In the genomic region with DNA sequence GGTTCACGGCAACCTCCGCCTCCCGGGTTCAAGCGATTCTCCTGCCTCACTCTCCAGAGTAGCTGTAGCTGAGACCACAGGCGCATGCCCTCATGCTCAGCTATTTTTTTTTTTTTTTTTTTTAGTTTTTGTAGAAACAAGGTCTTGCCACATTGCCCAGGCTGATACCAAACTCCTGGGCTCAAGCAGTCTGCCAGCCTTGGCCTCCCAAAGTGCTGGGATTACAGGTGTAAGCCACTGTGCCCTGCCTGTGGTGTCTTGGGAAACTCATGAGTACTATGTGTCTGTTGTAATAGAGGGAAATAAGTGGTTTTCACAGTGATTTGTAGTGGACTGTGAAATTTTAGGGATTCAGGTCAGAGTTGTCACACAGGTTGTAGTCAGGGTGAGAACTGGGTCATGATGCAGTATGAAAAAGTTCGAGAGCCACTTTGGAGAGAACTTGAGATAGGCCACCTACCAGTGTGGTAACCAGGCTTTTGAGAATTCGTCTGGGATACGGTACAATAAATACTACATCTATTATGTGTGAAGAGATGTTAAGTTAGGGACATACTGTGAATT, we compare ENCODE assay signal across 1 cellular context.
TF ChIP-seq lines count a peak whose summit lies in the region.

No MANE protein-coding gene starts in this region.

TF ChIP-seq in GM23338, 12 proteins besides CTCF, POLR2A, EP300 and RAD21 (continued from another document):
- TF ChIP-seq JUNB (IDR thresholded peaks at IDR 0.05; ENCODE audit: unreplicated experiment) (no peak), ZNF331 (CRISPR knock-in tag; IDR thresholded peaks at IDR 0.05; ENCODE audit: low read depth) (no peak), NANOG (IDR thresholded peaks at IDR 0.05; ENCODE audit: borderline replicate concordance) (no peak), EZH2phosphoT487 (IDR thresholded peaks at IDR 0.05; ENCODE audit: unreplicated experiment) (no peak), CREB1 (CRISPR knock-in tag; IDR thresholded peaks at IDR 0.05; ENCODE audit: low read depth) (no peak)
- TF ChIP-seq, protein P1, sequence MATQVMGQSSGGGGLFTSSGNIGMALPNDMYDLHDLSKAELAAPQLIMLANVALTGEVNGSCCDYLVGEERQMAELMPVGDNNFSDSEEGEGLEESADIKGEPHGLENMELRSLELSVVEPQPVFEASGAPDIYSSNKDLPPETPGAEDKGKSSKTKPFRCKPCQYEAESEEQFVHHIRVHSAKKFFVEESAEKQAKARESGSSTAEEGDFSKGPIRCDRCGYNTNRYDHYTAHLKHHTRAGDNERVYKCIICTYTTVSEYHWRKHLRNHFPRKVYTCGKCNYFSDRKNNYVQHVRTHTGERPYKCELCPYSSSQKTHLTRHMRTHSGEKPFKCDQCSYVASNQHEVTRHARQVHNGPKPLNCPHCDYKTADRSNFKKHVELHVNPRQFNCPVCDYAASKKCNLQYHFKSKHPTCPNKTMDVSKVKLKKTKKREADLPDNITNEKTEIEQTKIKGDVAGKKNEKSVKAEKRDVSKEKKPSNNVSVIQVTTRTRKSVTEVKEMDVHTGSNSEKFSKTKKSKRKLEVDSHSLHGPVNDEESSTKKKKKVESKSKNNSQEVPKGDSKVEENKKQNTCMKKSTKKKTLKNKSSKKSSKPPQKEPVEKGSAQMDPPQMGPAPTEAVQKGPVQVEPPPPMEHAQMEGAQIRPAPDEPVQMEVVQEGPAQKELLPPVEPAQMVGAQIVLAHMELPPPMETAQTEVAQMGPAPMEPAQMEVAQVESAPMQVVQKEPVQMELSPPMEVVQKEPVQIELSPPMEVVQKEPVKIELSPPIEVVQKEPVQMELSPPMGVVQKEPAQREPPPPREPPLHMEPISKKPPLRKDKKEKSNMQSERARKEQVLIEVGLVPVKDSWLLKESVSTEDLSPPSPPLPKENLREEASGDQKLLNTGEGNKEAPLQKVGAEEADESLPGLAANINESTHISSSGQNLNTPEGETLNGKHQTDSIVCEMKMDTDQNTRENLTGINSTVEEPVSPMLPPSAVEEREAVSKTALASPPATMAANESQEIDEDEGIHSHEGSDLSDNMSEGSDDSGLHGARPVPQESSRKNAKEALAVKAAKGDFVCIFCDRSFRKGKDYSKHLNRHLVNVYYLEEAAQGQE (IDR thresholded peaks at IDR 0.05; ENCODE audit: unreplicated experiment), result no peak
- TF ChIP-seq, protein P2, sequence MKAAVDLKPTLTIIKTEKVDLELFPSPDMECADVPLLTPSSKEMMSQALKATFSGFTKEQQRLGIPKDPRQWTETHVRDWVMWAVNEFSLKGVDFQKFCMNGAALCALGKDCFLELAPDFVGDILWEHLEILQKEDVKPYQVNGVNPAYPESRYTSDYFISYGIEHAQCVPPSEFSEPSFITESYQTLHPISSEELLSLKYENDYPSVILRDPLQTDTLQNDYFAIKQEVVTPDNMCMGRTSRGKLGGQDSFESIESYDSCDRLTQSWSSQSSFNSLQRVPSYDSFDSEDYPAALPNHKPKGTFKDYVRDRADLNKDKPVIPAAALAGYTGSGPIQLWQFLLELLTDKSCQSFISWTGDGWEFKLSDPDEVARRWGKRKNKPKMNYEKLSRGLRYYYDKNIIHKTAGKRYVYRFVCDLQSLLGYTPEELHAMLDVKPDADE (IDR thresholded peaks at IDR 0.05), result no peak
- TF ChIP-seq, protein P3, sequence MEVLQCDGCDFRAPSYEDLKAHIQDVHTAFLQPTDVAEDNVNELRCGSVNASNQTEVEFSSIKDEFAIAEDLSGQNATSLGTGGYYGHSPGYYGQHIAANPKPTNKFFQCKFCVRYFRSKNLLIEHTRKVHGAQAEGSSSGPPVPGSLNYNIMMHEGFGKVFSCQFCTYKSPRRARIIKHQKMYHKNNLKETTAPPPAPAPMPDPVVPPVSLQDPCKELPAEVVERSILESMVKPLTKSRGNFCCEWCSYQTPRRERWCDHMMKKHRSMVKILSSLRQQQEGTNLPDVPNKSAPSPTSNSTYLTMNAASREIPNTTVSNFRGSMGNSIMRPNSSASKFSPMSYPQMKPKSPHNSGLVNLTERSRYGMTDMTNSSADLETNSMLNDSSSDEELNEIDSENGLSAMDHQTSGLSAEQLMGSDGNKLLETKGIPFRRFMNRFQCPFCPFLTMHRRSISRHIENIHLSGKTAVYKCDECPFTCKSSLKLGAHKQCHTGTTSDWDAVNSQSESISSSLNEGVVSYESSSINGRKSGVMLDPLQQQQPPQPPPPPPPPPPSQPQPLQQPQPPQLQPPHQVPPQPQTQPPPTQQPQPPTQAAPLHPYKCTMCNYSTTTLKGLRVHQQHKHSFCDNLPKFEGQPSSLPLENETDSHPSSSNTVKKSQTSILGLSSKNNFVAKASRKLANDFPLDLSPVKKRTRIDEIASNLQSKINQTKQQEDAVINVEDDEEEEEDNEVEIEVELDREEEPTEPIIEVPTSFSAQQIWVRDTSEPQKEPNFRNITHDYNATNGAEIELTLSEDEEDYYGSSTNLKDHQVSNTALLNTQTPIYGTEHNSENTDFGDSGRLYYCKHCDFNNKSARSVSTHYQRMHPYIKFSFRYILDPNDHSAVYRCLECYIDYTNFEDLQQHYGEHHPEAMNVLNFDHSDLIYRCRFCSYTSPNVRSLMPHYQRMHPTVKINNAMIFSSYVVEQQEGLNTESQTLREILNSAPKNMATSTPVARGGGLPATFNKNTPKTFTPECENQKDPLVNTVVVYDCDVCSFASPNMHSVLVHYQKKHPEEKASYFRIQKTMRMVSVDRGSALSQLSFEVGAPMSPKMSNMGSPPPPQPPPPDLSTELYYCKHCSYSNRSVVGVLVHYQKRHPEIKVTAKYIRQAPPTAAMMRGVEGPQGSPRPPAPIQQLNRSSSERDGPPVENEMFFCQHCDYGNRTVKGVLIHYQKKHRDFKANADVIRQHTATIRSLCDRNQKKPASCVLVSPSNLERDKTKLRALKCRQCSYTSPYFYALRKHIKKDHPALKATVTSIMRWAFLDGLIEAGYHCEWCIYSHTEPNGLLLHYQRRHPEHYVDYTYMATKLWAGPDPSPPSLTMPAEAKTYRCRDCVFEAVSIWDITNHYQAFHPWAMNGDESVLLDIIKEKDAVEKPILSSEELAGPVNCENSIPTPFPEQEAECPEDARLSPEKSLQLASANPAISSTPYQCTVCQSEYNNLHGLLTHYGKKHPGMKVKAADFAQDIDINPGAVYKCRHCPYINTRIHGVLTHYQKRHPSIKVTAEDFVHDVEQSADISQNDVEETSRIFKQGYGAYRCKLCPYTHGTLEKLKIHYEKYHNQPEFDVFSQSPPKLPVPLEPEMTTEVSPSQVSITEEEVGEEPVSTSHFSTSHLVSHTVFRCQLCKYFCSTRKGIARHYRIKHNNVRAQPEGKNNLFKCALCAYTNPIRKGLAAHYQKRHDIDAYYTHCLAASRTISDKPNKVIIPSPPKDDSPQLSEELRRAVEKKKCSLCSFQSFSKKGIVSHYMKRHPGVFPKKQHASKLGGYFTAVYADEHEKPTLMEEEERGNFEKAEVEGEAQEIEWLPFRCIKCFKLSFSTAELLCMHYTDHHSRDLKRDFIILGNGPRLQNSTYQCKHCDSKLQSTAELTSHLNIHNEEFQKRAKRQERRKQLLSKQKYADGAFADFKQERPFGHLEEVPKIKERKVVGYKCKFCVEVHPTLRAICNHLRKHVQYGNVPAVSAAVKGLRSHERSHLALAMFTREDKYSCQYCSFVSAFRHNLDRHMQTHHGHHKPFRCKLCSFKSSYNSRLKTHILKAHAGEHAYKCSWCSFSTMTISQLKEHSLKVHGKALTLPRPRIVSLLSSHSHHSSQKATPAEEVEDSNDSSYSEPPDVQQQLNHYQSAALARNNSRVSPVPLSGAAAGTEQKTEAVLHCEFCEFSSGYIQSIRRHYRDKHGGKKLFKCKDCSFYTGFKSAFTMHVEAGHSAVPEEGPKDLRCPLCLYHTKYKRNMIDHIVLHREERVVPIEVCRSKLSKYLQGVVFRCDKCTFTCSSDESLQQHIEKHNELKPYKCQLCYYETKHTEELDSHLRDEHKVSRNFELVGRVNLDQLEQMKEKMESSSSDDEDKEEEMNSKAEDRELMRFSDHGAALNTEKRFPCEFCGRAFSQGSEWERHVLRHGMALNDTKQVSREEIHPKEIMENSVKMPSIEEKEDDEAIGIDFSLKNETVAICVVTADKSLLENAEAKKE (CRISPR knock-in tag; IDR thresholded peaks at IDR 0.05), result no peak
